16 cellular contexts compared by ENCODE assay signal in genomic region chr6:45566882-45567281, GRCh38.
DNase-seq lines count a peak whose midpoint lies in the region; ATAC-seq and TF ChIP-seq lines count a peak whose summit lies in the region.
"Had no signal": no experiment of that assay in that cellular context is flagged by ENCODE, and none has a peak within 500 bp of the region (broad histone marks: within the 10 kb centered on the region; RNA-seq: fewer than 3 reads in every experiment).

No MANE protein-coding gene starts in this region.

- ATAC-seq in GM19467 (IDR thresholded peaks at IDR 0.05; ENCODE audit: unreplicated experiment) (no peak), HG02840 (IDR thresholded peaks at IDR 0.05; ENCODE audit: low FRiP score, unreplicated experiment) (no peak)
- ATAC-seq: effector memory CD8-positive, alpha-beta T cell; GM12878 had no signal

- H3K9me3 Mint-ChIP-seq in type B pancreatic cell, result no peaks in the 10 kb centered on the region
- H3K9me3 Mint-ChIP-seq: effector memory CD8-positive, alpha-beta T cell had no signal

- H3K4me1 Mint-ChIP-seq in type B pancreatic cell (ENCODE audit: unreplicated experiment), result peaks cover 25% of the 10 kb centered on the region

- no peaks in the 10 kb centered on the region for H3K27me3 ChIP-seq in dorsolateral prefrontal cortex

- TF ChIP-seq CTCF in type B pancreatic cell (conservative IDR thresholded peaks at IDR 0.05) (no peak), dorsolateral prefrontal cortex (IDR thresholded peaks at IDR 0.05 in 54 of 56, conservative IDR thresholded peaks at IDR 0.05 in 2 of 56; ENCODE audit: low read depth in 1 of 56, partially characterized antibody in 56 of 56) (no peak)

- H3K4me3 ChIP-seq in dorsolateral prefrontal cortex, result no peak overlapping the region
- H3K4me3 ChIP-seq: GM12878, thoracic aorta had no signal

- peak overlapping the region; percentile 70 for H3K27ac Mint-ChIP-seq in type B pancreatic cell
- H3K27ac Mint-ChIP-seq: effector memory CD8-positive, alpha-beta T cell had no signal

- no peak overlapping the region for H3K4me3 Mint-ChIP-seq in type B pancreatic cell
- H3K4me3 Mint-ChIP-seq: effector memory CD8-positive, alpha-beta T cell had no signal

- H3K27ac ChIP-seq in dorsolateral prefrontal cortex, result no peak overlapping the region
- H3K27ac ChIP-seq: thoracic aorta, VCaP had no signal

- peak; percentile 13 for DNase-seq in NCI-H82 (lab: John Stamatoyannopoulos, UW)
- DNase-seq in NCI-H82 treated with DMSO at 0.1 percent for 48 hours (lab: John Stamatoyannopoulos, UW; ENCODE audit: unreplicated experiment), result no peak
- peak; percentile 24 for DNase-seq in amniotic stem cell (lab: John Stamatoyannopoulos, UW)
- DNase-seq in islet precursor cell, result peak; percentile 96
- no peak for DNase-seq in type B pancreatic cell (ENCODE audit: extremely low spot score, unreplicated experiment)
- no peak for DNase-seq in dorsolateral prefrontal cortex
- DNase-seq: activated CD8-positive, alpha-beta memory T cell treated with anti-CD3 and anti-CD28 coated beads, Interleukin-2, amount 50 U/mL, for 4 hours; effector memory CD8-positive, alpha-beta T cell; hippocampal formation; NCI-H510A treated with DMSO at 0.1 percent for 48 hours; SHP77 treated with DMSO at 0.1 percent for 48 hours had no signal

- intact Hi-C loops in dorsolateral prefrontal cortex (cut with DNase I), result no loop called here

- H3K27me3 Mint-ChIP-seq in type B pancreatic cell, result peaks cover 3% of the 10 kb centered on the region
- H3K27me3 Mint-ChIP-seq: effector memory CD8-positive, alpha-beta T cell had no signal

- H3K36me3 Mint-ChIP-seq in type B pancreatic cell, result no peaks in the 10 kb centered on the region

Comparison
In these comparisons a context has a peak if more than half of its experiments do, and no peak if none do; other contexts are left out.
1. DNase-seq: peak in NCI-H82 (single experiment), amniotic stem cell (single experiment) and islet precursor cell (single experiment); none in NCI-H82 treated with DMSO at 0.1 percent for 48 hours (single experiment), type B pancreatic cell (single experiment) and dorsolateral prefrontal cortex (0 of 10).